In the genomic region with DNA sequence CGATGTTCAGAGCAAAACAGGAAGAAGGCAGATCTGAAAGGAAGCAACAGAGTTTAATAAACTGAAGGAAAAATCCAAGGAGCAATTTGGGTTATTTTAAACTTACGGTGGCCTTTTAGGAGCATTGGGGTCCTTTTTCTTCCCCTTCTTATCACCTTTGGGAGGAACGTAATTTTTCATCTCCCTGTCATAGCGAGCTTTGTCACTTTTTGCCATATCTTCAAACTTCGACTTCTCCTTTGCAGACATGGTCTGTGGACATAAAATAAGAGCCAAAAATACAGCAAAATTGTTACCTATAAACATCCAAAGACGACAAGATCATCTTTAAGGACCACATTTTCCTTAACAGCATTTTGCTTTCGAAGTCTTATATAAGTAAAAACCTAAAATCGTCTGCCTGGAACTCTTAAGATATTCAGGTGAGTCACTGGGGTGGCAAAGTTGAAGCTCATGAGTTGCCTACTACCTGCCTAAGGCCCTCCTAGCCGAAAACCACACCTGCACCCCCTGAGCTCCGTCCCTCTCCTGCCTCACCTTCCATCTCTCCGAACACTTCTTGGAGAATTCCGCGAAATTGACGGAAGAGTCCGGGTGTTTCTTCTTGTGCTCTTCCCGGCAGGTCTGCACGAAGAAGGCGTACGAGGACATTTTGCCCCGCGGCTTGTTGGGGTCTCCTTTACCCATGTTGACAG, we compare ENCODE assay signal across 8 cellular contexts. TPM values are rescaled to one million over a fixed set of nuclear protein-coding genes. Genes with fewer than 3 reads are reported as not detected.
DNase-seq lines count a peak whose midpoint lies in the region; ATAC-seq lines count a peak whose summit lies in the region.

No MANE protein-coding gene starts in this region.

- peak overlapping the region; percentile 97 to 100 (median 98) for H3K27ac Mint-ChIP-seq in CD4-positive, CD25-positive, alpha-beta regulatory T cell
- H3K27ac Mint-ChIP-seq in activated naive CD4-positive, alpha-beta T cell treated with anti-CD3 and anti-CD28 coated beads, Interleukin-2, amount 50 U/mL, for 72 hours: peak overlapping the region; percentile 98 to 99

- H3K4me1 ChIP-seq in CD4-positive, CD25-positive, alpha-beta regulatory T cell (ENCODE audit: control insufficient read depth, insufficient read depth, low read length, poor library complexity, severe bottlenecking): peaks cover 31% of the 10 kb centered on the region
- H3K4me1 ChIP-seq in Karpas-422 (ENCODE audit: low read length) (peaks cover 30% of the 10 kb centered on the region), iPS-18a (ENCODE audit: control insufficient read depth, low read depth, low read length) (peaks cover 17% of the 10 kb centered on the region)

- H3K79me2 ChIP-seq in Karpas-422 (ENCODE audit: low read length): peaks cover 25% of the 10 kb centered on the region

- peaks cover 17% of the 10 kb centered on the region for H3K36me3 Mint-ChIP-seq in CD4-positive, CD25-positive, alpha-beta regulatory T cell
- peaks cover 30 to 45% of the 10 kb centered on the region in 2 donors for H3K36me3 Mint-ChIP-seq in activated naive CD4-positive, alpha-beta T cell treated with anti-CD3 and anti-CD28 coated beads, Interleukin-2, amount 50 U/mL, for 72 hours

- peaks cover 12 to 44% (median 30%) of the 10 kb centered on the region in 4 donors for H3K4me1 Mint-ChIP-seq in CD4-positive, CD25-positive, alpha-beta regulatory T cell

- DNase-seq in CD4-positive, CD25-positive, alpha-beta regulatory T cell: peak in 1 of 3 donors; percentile 56
- DNase-seq in Karpas-422 (peak; percentile 55), iPS-NIHi7 (ENCODE audit: extremely low spot score) (no peak)
- DNase-seq in activated naive CD4-positive, alpha-beta T cell treated with anti-CD3 and anti-CD28 coated beads, Interleukin-2, amount 50 U/mL, for 72 hours (ENCODE audit: low spot score in 2 of 2): peak; percentile 38 to 61
- peak; percentile 5 to 21 for DNase-seq in stimulated activated CD4-positive, alpha-beta T cell treated with anti-CD3 and anti-CD28 coated beads, Interleukin-2, amount 100 ng/mL, for 48 hours

- H3K4me3 Mint-ChIP-seq in CD4-positive, CD25-positive, alpha-beta regulatory T cell: peak overlapping the region; percentile 94 to 100 (median 98)

- H3K27me3 Mint-ChIP-seq in CD4-positive, CD25-positive, alpha-beta regulatory T cell: peaks cover 5% of the 10 kb centered on the region

- H3K4me2 ChIP-seq in Karpas-422 (ENCODE audit: low read depth, low read length, poor library complexity, severe bottlenecking): peak overlapping the region; percentile 85

- peak overlapping the region; percentile 97 for H3K9ac ChIP-seq in Karpas-422 (ENCODE audit: low read length)
- peak overlapping the region; percentile 99 for H3K9ac ChIP-seq in iPS-18a (ENCODE audit: low read length)

- H3K4me3 ChIP-seq in CD4-positive, CD25-positive, alpha-beta regulatory T cell (ENCODE audit: low read depth, low read length): peak overlapping the region; percentile 87
- peak overlapping the region; percentile 85 for H3K4me3 ChIP-seq in Karpas-422 (ENCODE audit: low read length)
- peak overlapping the region; percentile 72 for H3K4me3 ChIP-seq in iPS-18a (ENCODE audit: low read length)

- H3K36me3 ChIP-seq in CD4-positive, CD25-positive, alpha-beta regulatory T cell (ENCODE audit: control insufficient read depth, insufficient read depth, low read length): peaks cover 29% of the 10 kb centered on the region
- peaks cover 27% of the 10 kb centered on the region for H3K36me3 ChIP-seq in Karpas-422 (ENCODE audit: insufficient read depth, low read length)
- peaks cover 47% of the 10 kb centered on the region for H3K36me3 ChIP-seq in iPS-18a (ENCODE audit: control insufficient read depth, low read depth, low read length)

- H2AFZ ChIP-seq in Karpas-422 (ENCODE audit: low read length): no peak overlapping the region

- no peaks in the 10 kb centered on the region for H3K9me2 ChIP-seq in Karpas-422 (replicated peaks; ENCODE audit: insufficient read depth, low read length)

- H3K9me3 ChIP-seq in CD4-positive, CD25-positive, alpha-beta regulatory T cell (ENCODE audit: control insufficient read depth in 2 of 2, low read length in 2 of 2): no peaks in the 10 kb centered on the region
- no peaks in the 10 kb centered on the region for H3K9me3 ChIP-seq in Karpas-422 (ENCODE audit: low read length)
- no peaks in the 10 kb centered on the region for H3K9me3 ChIP-seq in iPS-18a (ENCODE audit: control insufficient read depth, low read depth, low read length)

- ATAC-seq in CD4-positive, CD25-positive, alpha-beta regulatory T cell (ENCODE audit: low read depth in 2 of 2): no peak
- ATAC-seq in activated naive CD4-positive, alpha-beta T cell treated with anti-CD3 and anti-CD28 coated beads, Interleukin-2, amount 50 U/mL, for 72 hours: no peak
- ATAC-seq in HG02763 (IDR thresholded peaks at IDR 0.05; ENCODE audit: unreplicated experiment) (no peak), GM18517 (IDR thresholded peaks at IDR 0.05; ENCODE audit: unreplicated experiment) (no peak)

- no peaks in the 10 kb centered on the region for H3K27me3 ChIP-seq in CD4-positive, CD25-positive, alpha-beta regulatory T cell (ENCODE audit: control insufficient read depth, insufficient read depth, low read length)
- H3K27me3 ChIP-seq in Karpas-422 (ENCODE audit: low read length) (no peaks in the 10 kb centered on the region), iPS-18a (ENCODE audit: control insufficient read depth, insufficient read depth, low read length) (no peaks in the 10 kb centered on the region)

- H3K27ac ChIP-seq in CD4-positive, CD25-positive, alpha-beta regulatory T cell (ENCODE audit: insufficient read depth, low read length, poor library complexity, severe bottlenecking): peak overlapping the region; percentile 97
- H3K27ac ChIP-seq in Karpas-422 (ENCODE audit: low read length) (peak overlapping the region; percentile 91), iPS-18a (ENCODE audit: low read length) (no peak overlapping the region)

- no peaks in the 10 kb centered on the region for H4K20me1 ChIP-seq in Karpas-422 (ENCODE audit: insufficient read depth, low read depth, low read length)

- H3K9me3 Mint-ChIP-seq in CD4-positive, CD25-positive, alpha-beta regulatory T cell: no peaks in the 10 kb centered on the region
- no peaks in the 10 kb centered on the region for H3K9me3 Mint-ChIP-seq in activated naive CD4-positive, alpha-beta T cell treated with anti-CD3 and anti-CD28 coated beads, Interleukin-2, amount 50 U/mL, for 72 hours

RNA-seq across cellular contexts. Expression of gene HMGB2, which starts 1.0 kb away (rescaled TPM):
- total RNA-seq in CD4-positive, CD25-positive, alpha-beta regulatory T cell: 210 TPM
- 100 to 1,000 TPM; 280 to 438 (median 341) TPM for polyA plus RNA-seq in CD4-positive, CD25-positive, alpha-beta regulatory T cell
- 101 and 155 TPM in 2 replicates for total RNA-seq in Karpas-422 (2014; rRNA removed; shearing (Covaris generic); ENCODE audit: low replicate concordance)
- 100 to 1,000 TPM; 567 to 924 TPM for total RNA-seq in activated naive CD4-positive, alpha-beta T cell treated with anti-CD3 and anti-CD28 coated beads, Interleukin-2, amount 50 U/mL, for 72 hours

RNA-seq across cellular contexts. Expression of gene SAP30, which starts 37.6 kb away (rescaled TPM):
- 8.4 TPM for total RNA-seq in CD4-positive, CD25-positive, alpha-beta regulatory T cell
- polyA plus RNA-seq in CD4-positive, CD25-positive, alpha-beta regulatory T cell: 10 to 100 TPM in 2 of 4 donors, 1 to 10 TPM in 2; 6.0 to 16.7 (median 9.3) TPM
- total RNA-seq in Karpas-422 (2014; rRNA removed; shearing (Covaris generic); ENCODE audit: low replicate concordance): 2.0 and 11.9 TPM in 2 replicates
- total RNA-seq in activated naive CD4-positive, alpha-beta T cell treated with anti-CD3 and anti-CD28 coated beads, Interleukin-2, amount 50 U/mL, for 72 hours: 10 to 100 TPM; 19.0 to 21.7 TPM
